Comparison of ENCODE assay signal across 1 cellular context in the genomic region with DNA sequence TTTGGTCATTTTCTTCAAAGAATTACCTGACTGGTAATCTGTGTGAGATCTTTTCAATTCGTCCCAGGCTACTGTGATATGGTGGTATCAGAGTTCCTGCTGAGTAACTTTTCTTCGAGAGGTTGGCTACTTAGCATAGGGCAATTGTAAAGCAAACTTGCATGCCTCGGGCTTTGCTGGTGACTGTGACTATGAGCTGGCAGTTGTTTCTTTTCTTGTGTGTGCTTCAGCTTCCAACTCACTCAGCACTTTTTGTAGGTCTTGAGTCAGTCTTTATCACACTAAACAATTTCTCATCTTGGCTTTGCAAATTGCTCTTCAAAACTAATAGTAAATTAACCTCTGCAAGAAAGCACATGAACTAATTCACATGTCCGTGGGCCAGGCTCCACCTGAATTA.
TF ChIP-seq lines count a peak whose summit lies in the region.

No MANE protein-coding gene starts in this region.

TF ChIP-seq in H1, 55 proteins besides CTCF, POLR2A, EP300 and RAD21:
- no peak for TF ChIP-seq CHD2 (IDR thresholded peaks at IDR 0.05; ENCODE audit: low read length)
- peak; percentile 67; the same call in 1 of the 2 replicates for TF ChIP-seq BACH1 (IDR thresholded peaks at IDR 0.05; ENCODE audit: low read length)
- TF ChIP-seq SP1 (IDR thresholded peaks at IDR 0.05; ENCODE audit: low read depth, low read length): no peak
- TF ChIP-seq RBBP5 (IDR thresholded peaks at IDR 0.05; ENCODE audit: borderline replicate concordance, low read depth, low read length): no peak
- peak; percentile 40; the same call in 1 of the 2 replicates for TF ChIP-seq MAFK (IDR thresholded peaks at IDR 0.05; ENCODE audit: low read depth, low read length)
TF ChIP-seq in H1: peak in this region for 2.
